In the genomic region with DNA sequence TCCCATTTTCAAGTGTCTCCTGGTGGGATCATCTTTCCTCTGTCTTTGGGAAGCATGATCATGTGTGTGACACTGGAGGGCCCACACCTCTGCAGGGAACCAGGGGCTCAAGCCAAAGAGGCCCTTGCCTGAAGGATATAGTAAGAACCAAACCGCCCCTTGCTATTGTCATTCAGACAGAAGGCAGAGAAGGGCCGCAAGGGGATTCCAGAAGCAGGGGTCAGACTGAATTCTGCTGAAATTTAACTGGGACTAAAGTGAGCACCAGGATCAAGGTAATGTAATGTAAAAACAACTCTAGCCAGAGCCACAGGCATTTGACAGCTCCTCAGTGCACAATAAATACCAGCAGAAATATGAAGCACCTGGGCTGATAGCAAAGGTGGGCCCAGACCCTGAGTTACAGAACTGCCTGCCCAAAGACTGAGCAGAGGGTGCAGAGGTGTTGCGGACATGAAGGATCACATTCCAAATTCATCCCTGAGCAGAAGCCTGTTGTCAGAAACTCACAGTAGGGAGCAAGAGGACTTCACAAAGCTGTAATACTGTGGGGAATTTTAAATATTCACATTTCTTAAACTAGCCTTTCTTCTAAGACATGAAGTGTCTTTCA, we compare ENCODE assay signal across 24 cellular contexts. TPM values are rescaled to one million over a fixed set of nuclear protein-coding genes. Genes with fewer than 3 reads are reported as not detected.
DNase-seq lines count a peak whose midpoint lies in the region; ATAC-seq, FAIRE-seq and TF ChIP-seq lines count a peak whose summit lies in the region.
"Had no signal": no experiment of that assay in that cellular context is flagged by ENCODE, and none has a peak within 500 bp of the region (broad histone marks: within the 10 kb centered on the region; RNA-seq: fewer than 3 reads in every experiment).

No MANE protein-coding gene starts in this region.

- H3K9ac ChIP-seq in HUES6 (ENCODE audit: low read length) (no peak overlapping the region), H1 (replicated peaks in 1 of 4; ENCODE audit: extremely low read depth in 1 of 4, low read depth in 3 of 4, low read length in 3 of 4) (no peak overlapping the region)
- H3K9ac ChIP-seq: SK-N-SH had no signal

- H3K18ac ChIP-seq in H1 (ENCODE audit: extremely low read depth, low read length) = no peak overlapping the region

- H2BK5ac ChIP-seq in H1 (ENCODE audit: low read depth, low read length) = no peak overlapping the region

- no peak overlapping the region for H2BK12ac ChIP-seq in H1 (ENCODE audit: low read depth, low read length)

- H2BK15ac ChIP-seq in H1 (ENCODE audit: low read length) = no peak overlapping the region

- no peak overlapping the region for H3K56ac ChIP-seq in H1 (replicated peaks; ENCODE audit: insufficient read length, low read depth, low read length)

- H3K23ac ChIP-seq in H1 (ENCODE audit: insufficient read length) = no peak overlapping the region

- CTCF ChIA-PET in H1 (lab: Charles Lee; ENCODE audit: partially characterized antibody) = interaction anchor here (1.1 to 4.0 kb wide), 5 partner anchors 9 to 109 kb away, joined by 3 to 22 read pairs (median 6); no protein-coding TSS in a partner anchor

- TF ChIP-seq EP300 in H1 (IDR thresholded peaks at IDR 0.05; ENCODE audit: borderline replicate concordance in 1 of 2, low read depth in 2 of 2, low read length in 2 of 2) = no peak

- H2BK20ac ChIP-seq in H1 (ENCODE audit: low read length) = peak overlapping the region; percentile 17; the same call in 1 of the 2 replicates

- TF ChIP-seq RAD21 in H1 (IDR thresholded peaks at IDR 0.05 in 1 of 2, conservative IDR thresholded peaks at IDR 0.05 in 1 of 2; ENCODE audit: low read depth in 2 of 2, low read length in 2 of 2) = no peak

- no peaks in the 10 kb centered on the region for H3K79me2 ChIP-seq in H1 (ENCODE audit: control insufficient read depth in 1 of 2, insufficient read depth in 2 of 2, low read length in 2 of 2)

- no peak for TF ChIP-seq CTCF in H1 (IDR thresholded peaks at IDR 0.05; ENCODE audit: control extremely low read depth in 1 of 3, insufficient read depth in 1 of 3, low read depth in 1 of 3, low read length in 3 of 3)

- H2AK5ac ChIP-seq in H1 (ENCODE audit: low read depth, low read length) = no peak overlapping the region

- H4K20me1 ChIP-seq in H1 (replicated peaks in 1 of 2; ENCODE audit: control insufficient read depth in 1 of 2, insufficient read depth in 2 of 2, low read length in 2 of 2) = no peaks in the 10 kb centered on the region

- H3K14ac ChIP-seq in H1 (ENCODE audit: insufficient read length) = no peak overlapping the region

- H3K23me2 ChIP-seq in H1 (ENCODE audit: low read depth, low read length) = no peaks in the 10 kb centered on the region; the same call in 1 of the 2 replicates

- no peak for TF ChIP-seq POLR2A in H1 (IDR thresholded peaks at IDR 0.05; ENCODE audit: control extremely low read depth in 1 of 2, low read depth in 2 of 2, low read length in 2 of 2)

- no peak overlapping the region for H2BK120ac ChIP-seq in H1 (replicated peaks; ENCODE audit: low read depth, low read length)

- no peak overlapping the region for H4K5ac ChIP-seq in H1 (ENCODE audit: insufficient read length, low read depth, low read length)

- H4K8ac ChIP-seq in H1 (ENCODE audit: extremely low read depth, insufficient read depth, low read length) = no peak overlapping the region

- 0 out of 2 replicates have a peak overlapping the region, but pooled peaks have one; percentile 6 for H2AFZ ChIP-seq in H1 (ENCODE audit: low read length)

- WGBS in H1 (ENCODE audit: extremely low coverage in 1 of 2, insufficient coverage in 1 of 2, insufficient read length in 1 of 2, insufficient replicate concordance in 2 of 2, low coverage in 1 of 2, low lambda C conversion rate in 2 of 2, missing lambda C conversion rate in 1 of 2), 2 experiments = 27% methylated on average over 3 of the region's 3 CpGs; no CpG with 5 or more reads in 1 of the 2 experiments

- H3K4me1 ChIP-seq in HUES6 (ENCODE audit: control insufficient read depth, insufficient read depth, low read length) = peaks cover 13% of the 10 kb centered on the region
- H3K4me1 ChIP-seq in H1 (replicated peaks in 1 of 4; ENCODE audit: control insufficient read depth in 3 of 4, insufficient read depth in 4 of 4, low read length in 3 of 4) = peaks cover 5 to 17% (median 13%) of the 10 kb centered on the region in 4 experiments
- H3K4me1 ChIP-seq: Caco-2 had no signal

- H3K27me3 ChIP-seq in HUES6 (ENCODE audit: control insufficient read depth, insufficient read depth, low read length) (no peaks in the 10 kb centered on the region), H1 (replicated peaks in 1 of 4; ENCODE audit: control insufficient read depth in 3 of 4, extremely low read depth in 1 of 4, insufficient read depth in 3 of 4, low read length in 3 of 4) (no peaks in the 10 kb centered on the region)

- peak overlapping the region; percentile 18 to 26; a peak in 3 of 4 replicates for H3K4me2 ChIP-seq in H1 (ENCODE audit: insufficient read depth in 1 of 2, low read depth in 2 of 2, low read length in 2 of 2)
- H3K4me2 ChIP-seq: SK-N-SH had no signal

- peak overlapping the region; percentile 16; the same call in 1 of the 2 replicates for H3K4me3 ChIP-seq in HUES6 (ENCODE audit: low read depth, low read length)
- peak overlapping the region in 1 of 4 experiments; percentile 20; a peak in 1 of 8 replicates for H3K4me3 ChIP-seq in H1 (ENCODE audit: extremely low read depth in 1 of 4, insufficient read depth in 2 of 4, low read depth in 3 of 4, low read length in 4 of 4)

- POLR2A ChIA-PET in H1 (lab: Charles Lee; ENCODE audit: partially characterized antibody) = no interaction called here

- no peak overlapping the region for H4K91ac ChIP-seq in H1 (replicated peaks; ENCODE audit: insufficient read length, low read length)

- no peaks in the 10 kb centered on the region for H3K79me1 ChIP-seq in H1 (ENCODE audit: low read depth, low read length)

- H3K27ac ChIP-seq in HUES6 (ENCODE audit: low read depth, low read length) (no peak overlapping the region), H1 (ENCODE audit: low read depth, low read length) (no peak overlapping the region)
- H3K27ac ChIP-seq: C4-2B had no signal

- no peak overlapping the region for H3K4ac ChIP-seq in H1 (replicated peaks; ENCODE audit: insufficient read length, low read depth, low read length)

- H3K9me3 ChIP-seq in HUES6 (ENCODE audit: control insufficient read depth, insufficient read depth, low read depth, low read length) (peaks cover 5% of the 10 kb centered on the region), H1 (ENCODE audit: insufficient read depth in 2 of 2, low read depth in 1 of 2, low read length in 1 of 2) (0 out of 4 replicates have a peak, but pooled peaks cover 3 to 4% of the 10 kb centered on the region in 2 experiments)
- H3K9me3 ChIP-seq: Caco-2, SK-N-SH had no signal

- FAIRE-seq in H1 (lab: Jason Lieb, UNC) = no peak
- FAIRE-seq: GM12891, H54 had no signal

- ATAC-seq in HG02759 (IDR thresholded peaks at IDR 0.05; ENCODE audit: unreplicated experiment) = no peak
- ATAC-seq in GM19463 (IDR thresholded peaks at IDR 0.05; ENCODE audit: unreplicated experiment) = no peak
- ATAC-seq: CD8-positive, alpha-beta T cell; PC-3 had no signal

- H3K36me3 ChIP-seq in HUES6 (ENCODE audit: control insufficient read depth, insufficient read depth, low read length) (no peaks in the 10 kb centered on the region), H1 (ENCODE audit: control insufficient read depth in 2 of 4, insufficient read depth in 4 of 4, low read length in 3 of 4) (no peaks in the 10 kb centered on the region)

- no peak for DNase-seq in H1 (ENCODE audit: low read depth in 1 of 2, low spot score in 2 of 2)
- peak; percentile 66 for DNase-seq in iPS-NIHi7 (ENCODE audit: extremely low spot score)
- DNase-seq in NCI-H69 (lab: John Stamatoyannopoulos, UW) = no peak
- no peak for DNase-seq in HT-29 (ENCODE audit: low spot score)
- DNase-seq: Caco-2; CD8-positive, alpha-beta T cell; GDM1; HFFc6; NCI-H1092; NCI-H1417 treated with DMSO at 0.1 percent for 48 hours; NCI-H1694 treated with DMSO at 0.1 percent for 48 hours; NCI-H2081; NCI-H345; NCI-H510A treated with DMSO at 0.1 percent for 48 hours; NCI-H748 treated with DMSO at 0.1 percent for 48 hours; PC-3; SK-N-SH; SW 1271 had no signal

TF ChIP-seq in H1, 55 proteins besides CTCF, POLR2A, EP300 and RAD21:
- TF ChIP-seq KDM5A (IDR thresholded peaks at IDR 0.05; ENCODE audit: low read length) (no peak), TAF7 (optimal IDR thresholded peaks at IDR 0.05; ENCODE audit: borderline replicate concordance, low read depth, low read length) (no peak), CEBPB (IDR thresholded peaks at IDR 0.05; ENCODE audit: low read depth, low read length) (no peak), TCF12 (IDR thresholded peaks at IDR 0.05; ENCODE audit: low read depth, low read length) (no peak), MAX (IDR thresholded peaks at IDR 0.05) (no peak), SIRT6 (IDR thresholded peaks at IDR 0.05; ENCODE audit: low read length) (no peak), TEAD4 (IDR thresholded peaks at IDR 0.05; ENCODE audit: low read depth, low read length) (no peak), TAF1 (IDR thresholded peaks at IDR 0.05; ENCODE audit: low read depth, low read length) (no peak)

RNA-seq across cellular contexts. Expression of gene RASGRF1, which starts 46.0 kb away (rescaled TPM):
- 0.34 and 0.67 TPM in 2 replicates for total RNA-seq in H1 (2021; fragmentation: NEBNext Ultra II Directional; extraction: Animal tissue kit (Norgen Biotek cat#: 25700))
- polyA plus RNA-seq in H1 (2011; rRNA removed) = 0.42 and 0.61 TPM in 2 replicates
- polyA plus RNA-seq in H1 (2011; cell fraction: cytosol; rRNA removed) = 0.40 TPM
- 1.1 TPM for polyA plus RNA-seq in H1 (2011; cell fraction: nucleus; rRNA removed)
- 0.46 to 1.0 TPM (median 0.54 TPM) in 4 replicates for polyA plus RNA-seq in H1 (2012, experiment 1 of 2)
- polyA plus RNA-seq in H1 (2012, experiment 2 of 2) = 0.10 TPM
- 0.12 TPM for polyA plus RNA-seq in H1 (2013, experiment 1 of 2)
- 0.11 TPM for polyA plus RNA-seq in H1 (2013, experiment 2 of 2)
- 1.1 and 1.2 TPM in 2 replicates for polyA minus RNA-seq in H1 (2011; rRNA and poly(A)+ RNA removed)
- polyA minus RNA-seq in H1 (2011; cell fraction: cytosol; rRNA and poly(A)+ RNA removed) = 1.0 TPM
- polyA minus RNA-seq in H1 (2011; cell fraction: nucleus; rRNA and poly(A)+ RNA removed) = 2.0 TPM
- 2.5 and 4.2 TPM in 2 replicates for total RNA-seq in HT-29 (2014; rRNA removed; shearing (Covaris generic))
- total RNA-seq: CD8-positive, alpha-beta T cell; PC-3 had no signal
